ENCODE assay signal across 8 cellular contexts in genomic region chr10:124741922-124742417, GRCh38. TPM values are rescaled to one million over a fixed set of nuclear protein-coding genes. Genes with fewer than 3 reads are reported as not detected.
DNase-seq lines count a peak whose midpoint lies in the region; ATAC-seq and TF ChIP-seq lines count a peak whose summit lies in the region.

No MANE protein-coding gene starts in this region.

- ATAC-seq in naive B cell (ENCODE audit: low read depth in 2 of 2), result no peak

- H3K9me3 Mint-ChIP-seq in naive B cell, result no peaks in the 10 kb centered on the region

- H3K4me1 ChIP-seq in BLaER1 treated with 17β-estradiol and CSF1 and Interleukin-3, amounts not matched to agents 10 nM and 100 nM, result peaks cover 64 to 68% (median 67%) of the 10 kb centered on the region in 10 experiments
- peaks cover 57% of the 10 kb centered on the region for H3K4me1 ChIP-seq in Loucy (ENCODE audit: insufficient read depth, low read length, poor library complexity, severe bottlenecking)
- peaks cover 68% of the 10 kb centered on the region for H3K4me1 ChIP-seq in mammary epithelial cell (ENCODE audit: insufficient read depth, low read length)

- peaks cover 0 to 2% (median 0%) of the 10 kb centered on the region in 11 experiments; a peak in 1 of 22 replicates for H3K36me3 ChIP-seq in BLaER1 treated with 17β-estradiol and CSF1 and Interleukin-3, amounts not matched to agents 10 nM and 100 nM
- H3K36me3 ChIP-seq in Loucy (ENCODE audit: insufficient read depth, low read length), result no peaks in the 10 kb centered on the region
- H3K36me3 ChIP-seq in mammary epithelial cell (ENCODE audit: insufficient read depth, low read length), result no peaks in the 10 kb centered on the region

- no peaks in the 10 kb centered on the region for H3K27me3 ChIP-seq in BLaER1 treated with 17β-estradiol and CSF1 and Interleukin-3, amounts not matched to agents 10 nM and 100 nM
- H3K27me3 ChIP-seq in Loucy (ENCODE audit: insufficient read depth, low read length, poor library complexity, severe bottlenecking) (no peaks in the 10 kb centered on the region), mammary epithelial cell (ENCODE audit: insufficient read depth, low read length) (no peaks in the 10 kb centered on the region)

- dilution Hi-C loops in mammary epithelial cell (cut with HindIII; ENCODE audit: low sequenced_read_pairs), result loop anchor here (5.0 kb wide), 1 partner anchor 35 kb away; no protein-coding TSS in a partner anchor

- H3K27ac Mint-ChIP-seq in naive B cell, result peak overlapping the region; percentile 91 to 99 (median 98)

- 61% methylated on average over 8 of the region's 9 CpGs for WGBS in mammary epithelial cell (ENCODE audit: low coverage, missing lambda C conversion rate)

- H3K27me3 Mint-ChIP-seq in naive B cell, result no peaks in the 10 kb centered on the region

- peak overlapping the region; percentile 80 to 97 (median 94) for H3K4me2 ChIP-seq in BLaER1 treated with 17β-estradiol and CSF1 and Interleukin-3, amounts not matched to agents 10 nM and 100 nM
- H3K4me2 ChIP-seq in Loucy (ENCODE audit: low read depth, low read length, poor library complexity, severe bottlenecking), result peak overlapping the region; percentile 99
- peak overlapping the region; percentile 93 for H3K4me2 ChIP-seq in mammary epithelial cell (ENCODE audit: insufficient read depth, low read depth, low read length)

- no peaks in the 10 kb centered on the region for H3K9me3 ChIP-seq in BLaER1 treated with 17β-estradiol and CSF1 and Interleukin-3, amounts not matched to agents 10 nM and 100 nM (replicated peaks in 1 of 11)
- H3K9me3 ChIP-seq in Loucy (ENCODE audit: insufficient read depth, low read depth, low read length) (no peaks in the 10 kb centered on the region), mammary epithelial cell (replicated peaks; ENCODE audit: insufficient read depth, low read length) (no peaks in the 10 kb centered on the region)

- H3K4me3 Mint-ChIP-seq in naive B cell, result peak overlapping the region; percentile 92 to 100 (median 98)

- peak overlapping the region in 10 of 11 experiments; percentile 13 to 94 (median 92); a peak in 18 of 22 replicates for H3K27ac ChIP-seq in BLaER1 treated with 17β-estradiol and CSF1 and Interleukin-3, amounts not matched to agents 10 nM and 100 nM
- H3K27ac ChIP-seq in mammary epithelial cell (ENCODE audit: insufficient read depth, low read depth, low read length), result peak overlapping the region; percentile 91

- H3K4me3 ChIP-seq in BLaER1 treated with 17β-estradiol and CSF1 and Interleukin-3, amounts not matched to agents 10 nM and 100 nM, result peak overlapping the region; percentile 74 to 98 (median 92)
- H3K4me3 ChIP-seq in Loucy (ENCODE audit: low read length, poor library complexity, severe bottlenecking) (peak overlapping the region; percentile 95), mammary epithelial cell (replicated peaks in 1 of 3; ENCODE audit: insufficient read depth in 1 of 3, low read depth in 2 of 3, low read length in 3 of 3) (peak overlapping the region; percentile 58 to 80 (median 67))

- DNase-seq in mammary epithelial cell (peak; percentile 14), naive B cell (no peak), NCI-H187 (lab: John Stamatoyannopoulos, UW) (no peak), midbrain (lab: John Stamatoyannopoulos, UW) (no peak), NCI-H2081 treated with DMSO at 0.1 percent for 48 hours (lab: John Stamatoyannopoulos, UW) (no peak), NCI-H345 (lab: John Stamatoyannopoulos, UW) (no peak)

- no peaks in the 10 kb centered on the region for H3K9me2 ChIP-seq in Loucy (replicated peaks; ENCODE audit: low read depth, low read length)

- peaks cover 0 to 54% (median 34%) of the 10 kb centered on the region in 11 experiments; a peak in 19 of 22 replicates for H4K20me1 ChIP-seq in BLaER1 treated with 17β-estradiol and CSF1 and Interleukin-3, amounts not matched to agents 10 nM and 100 nM
- H4K20me1 ChIP-seq in Loucy (ENCODE audit: insufficient read depth, low read length, poor library complexity, severe bottlenecking) (peaks cover 51% of the 10 kb centered on the region), mammary epithelial cell (ENCODE audit: insufficient read depth, low read length) (no peaks in the 10 kb centered on the region)

- H2AFZ ChIP-seq in Loucy (ENCODE audit: low read length) (no peak overlapping the region), mammary epithelial cell (ENCODE audit: low read depth, low read length) (no peak overlapping the region)

- in situ Hi-C loops in mammary epithelial cell (cut with MboI; ENCODE audit: low sequenced_read_pairs in 2 of 2), result loop anchor here in 1 of 2 donors (10.0 to 25.0 kb wide), 2 partner anchors 105 to 207 kb away; no protein-coding TSS in a partner anchor

- no TSS peak for BruUV-seq in mammary epithelial cell (replicated peaks; lab: Mats Ljungman, UMichigan)

- TF ChIP-seq CTCF in Loucy (conservative IDR thresholded peaks at IDR 0.05; ENCODE audit: low read length) (no peak), mammary epithelial cell (conservative IDR thresholded peaks at IDR 0.05 in 1 of 2, IDR thresholded peaks at IDR 0.05 in 1 of 2; ENCODE audit: extremely low read depth in 1 of 2, insufficient read depth in 1 of 2, low read depth in 1 of 2, low read length in 2 of 2) (no peak)

- H3K9ac ChIP-seq in BLaER1 treated with 17β-estradiol and CSF1 and Interleukin-3, amounts not matched to agents 10 nM and 100 nM, result peak overlapping the region; percentile 86 to 96 (median 93); a peak in 19 of 22 replicates
- H3K9ac ChIP-seq in Loucy (ENCODE audit: low read depth, low read length, poor library complexity, severe bottlenecking), result peak overlapping the region; percentile 95
- H3K9ac ChIP-seq in mammary epithelial cell (ENCODE audit: insufficient read depth, low read length), result peak overlapping the region; percentile 47

- intact Hi-C loops in mammary epithelial cell (cut with micrococcal nuclease), result loop anchor here (1.0 to 5.0 kb wide), 8 partner anchors 35 to 747 kb away; partner anchors contain the start of gene OAT

- H3K79me2 ChIP-seq in Loucy (ENCODE audit: insufficient read depth, low read length) (peaks cover 67% of the 10 kb centered on the region), mammary epithelial cell (ENCODE audit: insufficient read depth, low read length) (peaks cover 59% of the 10 kb centered on the region)

- peaks cover 61 to 68% (median 64%) of the 10 kb centered on the region in 3 donors for H3K4me1 Mint-ChIP-seq in naive B cell

- CTCF ChIA-PET in mammary epithelial cell (lab: Charles Lee; ENCODE audit: low non-redundant PET), result interaction anchor here (0.5 to 1.6 kb wide), 9 partner anchors 15 to 710 kb away, joined by 3 to 10 read pairs (median 4); partner anchors contain the start of gene ABRAXAS2

- H3K36me3 Mint-ChIP-seq in naive B cell, result peaks cover 0 to 4% of the 10 kb centered on the region in 2 donors

- H3F3A ChIP-seq in Loucy (ENCODE audit: low read depth), result peaks cover 5% of the 10 kb centered on the region; the same call in 1 of the 2 replicates

RNA-seq across cellular contexts. Expression of gene FAM53B, which starts 2.2 kb away (rescaled TPM):
- 10 to 100 TPM; 16.2 to 51.8 TPM for total RNA-seq in mammary epithelial cell
- polyA plus RNA-seq in mammary epithelial cell, result 9.3 TPM
- 37.8 TPM for polyA minus RNA-seq in mammary epithelial cell
- 100 to 1,000 TPM in 1 of 6 donors, 10 to 100 TPM in 5; 19.6 to 141 (median 31.5) TPM for polyA plus RNA-seq in naive B cell (ENCODE audit: low read depth in 6 of 6)

RNA-seq across cellular contexts. Expression of gene EEF1AKMT2, which starts 49.7 kb away (rescaled TPM):
- total RNA-seq in mammary epithelial cell, result 10 to 100 TPM; 13.0 to 15.7 TPM
- 8.7 TPM for polyA plus RNA-seq in mammary epithelial cell
- 0.93 TPM for polyA minus RNA-seq in mammary epithelial cell
- 10 to 100 TPM; 16.1 to 40.6 (median 23.4) TPM for polyA plus RNA-seq in naive B cell (ENCODE audit: low read depth in 6 of 6)

RNA-seq across cellular contexts. Expression of gene ABRAXAS2, which starts 59.6 kb away (rescaled TPM):
- 10 to 100 TPM; 18.3 to 18.9 TPM for total RNA-seq in mammary epithelial cell
- 10.0 TPM for polyA plus RNA-seq in mammary epithelial cell
- 12.6 TPM for polyA minus RNA-seq in mammary epithelial cell
- polyA plus RNA-seq in naive B cell (ENCODE audit: low read depth in 6 of 6), result 10 to 100 TPM; 11.4 to 21.9 (median 19.3) TPM
